In the genomic region with DNA sequence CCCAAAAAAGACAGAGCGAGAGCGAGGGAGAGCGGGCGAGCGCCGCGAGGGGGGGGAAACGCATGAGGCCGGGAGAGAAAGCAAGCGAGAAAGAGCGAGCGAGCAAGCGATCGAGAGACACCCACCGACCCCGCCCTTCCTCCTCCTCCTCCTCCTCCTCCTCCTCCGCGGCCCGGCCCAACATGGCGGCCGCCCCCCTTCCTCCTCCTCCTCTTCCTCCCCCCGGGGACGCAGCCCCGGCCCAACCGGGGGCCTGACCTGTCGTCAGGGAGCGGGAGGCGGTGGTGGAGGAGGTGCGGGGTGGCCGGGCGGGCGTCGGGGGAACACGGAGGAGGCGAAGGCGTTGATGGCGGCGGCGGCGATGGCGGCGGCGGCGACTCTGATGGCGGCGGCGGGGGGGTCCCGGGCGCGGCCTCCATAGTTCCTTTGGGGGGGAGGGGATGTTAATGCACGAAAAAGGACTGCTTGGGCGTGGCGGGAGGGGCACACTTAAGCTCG, we compare ENCODE assay signal across 8 cellular contexts. TPM values are rescaled to one million over a fixed set of nuclear protein-coding genes. Genes with fewer than 3 reads are reported as not detected.
DNase-seq lines count a peak whose midpoint lies in the region; ATAC-seq and TF ChIP-seq lines count a peak whose summit lies in the region.

No MANE protein-coding gene starts in this region.

- H3K9me3 Mint-ChIP-seq in activated CD4-positive, alpha-beta T cell treated with anti-CD3 and anti-CD28 coated beads for 36 hours (ENCODE audit: low read depth): no peaks in the 10 kb centered on the region
- H3K9me3 Mint-ChIP-seq in chondrocyte (ENCODE audit: low read depth): no peaks in the 10 kb centered on the region

- H3K27me3 ChIP-seq in layer of hippocampus (ENCODE audit: control insufficient read depth, insufficient read depth, low read length): no peaks in the 10 kb centered on the region

- H3K36me3 Mint-ChIP-seq in activated CD4-positive, alpha-beta T cell treated with anti-CD3 and anti-CD28 coated beads for 36 hours (ENCODE audit: low read depth): peaks cover 41% of the 10 kb centered on the region
- peaks cover 13% of the 10 kb centered on the region for H3K36me3 Mint-ChIP-seq in chondrocyte (ENCODE audit: low read depth)

- intact Hi-C loops in activated CD4-positive, alpha-beta T cell treated with anti-CD3 and anti-CD28 coated beads for 36 hours (cut with DNase I, micrococcal nuclease): loop anchor here (2.0 to 10.0 kb wide), 16 partner anchors 19 to 1645 kb away; a partner anchor contains a TSS

- H3K4me3 Mint-ChIP-seq in activated CD4-positive, alpha-beta T cell treated with anti-CD3 and anti-CD28 coated beads for 36 hours: peak overlapping the region; percentile 93
- peak overlapping the region; percentile 96 for H3K4me3 Mint-ChIP-seq in chondrocyte (ENCODE audit: unreplicated experiment)

- no peaks in the 10 kb centered on the region for H3K27me3 Mint-ChIP-seq in activated CD4-positive, alpha-beta T cell treated with anti-CD3 and anti-CD28 coated beads for 36 hours
- H3K27me3 Mint-ChIP-seq in chondrocyte (ENCODE audit: low read depth): no peaks in the 10 kb centered on the region

- H3K27ac Mint-ChIP-seq in activated CD4-positive, alpha-beta T cell treated with anti-CD3 and anti-CD28 coated beads for 36 hours: peak overlapping the region; percentile 100
- H3K27ac Mint-ChIP-seq in chondrocyte (ENCODE audit: unreplicated experiment): peak overlapping the region; percentile 100

- DNase-seq in GM04503 (ENCODE audit: low read depth) (peak; percentile 46), NCI-H446 (lab: John Stamatoyannopoulos, UW) (peak; percentile 79 to 86), chondrocyte (ENCODE audit: low spot score) (no peak)
- peak; percentile 92 for DNase-seq in activated CD4-positive, alpha-beta T cell treated with anti-CD3 and anti-CD28 coated beads for 36 hours
- DNase-seq in stimulated activated CD4-positive, alpha-beta T cell treated with anti-CD3 and anti-CD28 coated beads, Interleukin-1b, Interleukin-23, amount 100 ng/mL, for 24 hours (ENCODE audit: low read depth in 4 of 4, low spot score in 1 of 4): peak; percentile 60 to 86 (median 74)

- ATAC-seq in HG02973 (IDR thresholded peaks at IDR 0.05; ENCODE audit: unreplicated experiment) (peak; percentile 17), HG03457 (IDR thresholded peaks at IDR 0.05; ENCODE audit: unreplicated experiment) (no peak)
- ATAC-seq in activated CD4-positive, alpha-beta T cell treated with anti-CD3 and anti-CD28 coated beads for 36 hours: peak; percentile 3

- POLR2A ChIA-PET in activated CD4-positive, alpha-beta T cell treated with anti-CD3 and anti-CD28 coated beads for 36 hours (lab: Charles Lee): interaction anchor here (0.7 to 2.0 kb wide), 8 partner anchors 17 to 162 kb away, joined by 3 to 17 read pairs (median 8); a partner anchor contains a TSS

- TF ChIP-seq CTCF in chondrocyte (IDR thresholded peaks at IDR 0.05): no peak

- peak overlapping the region; percentile 100 for H3K27ac ChIP-seq in layer of hippocampus (ENCODE audit: low read depth, low read length)

- CTCF ChIA-PET in activated CD4-positive, alpha-beta T cell treated with anti-CD3 and anti-CD28 coated beads for 36 hours (lab: Charles Lee): interaction anchor here (0.8 to 2.5 kb wide), 4 partner anchors 18 to 149 kb away, joined by 3 to 9 read pairs (median 4); no protein-coding TSS in a partner anchor

- H3K4me1 Mint-ChIP-seq in activated CD4-positive, alpha-beta T cell treated with anti-CD3 and anti-CD28 coated beads for 36 hours: peaks cover 34% of the 10 kb centered on the region
- H3K4me1 Mint-ChIP-seq in chondrocyte (ENCODE audit: low read depth): peaks cover 43% of the 10 kb centered on the region

RNA-seq across cellular contexts. Expression of a gene that starts 1.4 kb away (rescaled TPM):
- total RNA-seq in activated CD4-positive, alpha-beta T cell treated with anti-CD3 and anti-CD28 coated beads for 36 hours: 100 to 1,000 TPM in 1 of 2 experiments, 10 to 100 TPM in 1; 88.6 to 128 TPM
- total RNA-seq in chondrocyte: 43.5 to 54.2 TPM (median 46.2 TPM) in 3 replicates

RNA-seq across cellular contexts. Expression of a gene that starts 18.4 kb away (rescaled TPM):
- 100 to 1,000 TPM; 143 to 156 TPM for total RNA-seq in activated CD4-positive, alpha-beta T cell treated with anti-CD3 and anti-CD28 coated beads for 36 hours
- 91.2 to 107 TPM (median 95.7 TPM) in 3 replicates for total RNA-seq in chondrocyte
